25 cellular contexts compared by ENCODE assay signal in the genomic region with DNA sequence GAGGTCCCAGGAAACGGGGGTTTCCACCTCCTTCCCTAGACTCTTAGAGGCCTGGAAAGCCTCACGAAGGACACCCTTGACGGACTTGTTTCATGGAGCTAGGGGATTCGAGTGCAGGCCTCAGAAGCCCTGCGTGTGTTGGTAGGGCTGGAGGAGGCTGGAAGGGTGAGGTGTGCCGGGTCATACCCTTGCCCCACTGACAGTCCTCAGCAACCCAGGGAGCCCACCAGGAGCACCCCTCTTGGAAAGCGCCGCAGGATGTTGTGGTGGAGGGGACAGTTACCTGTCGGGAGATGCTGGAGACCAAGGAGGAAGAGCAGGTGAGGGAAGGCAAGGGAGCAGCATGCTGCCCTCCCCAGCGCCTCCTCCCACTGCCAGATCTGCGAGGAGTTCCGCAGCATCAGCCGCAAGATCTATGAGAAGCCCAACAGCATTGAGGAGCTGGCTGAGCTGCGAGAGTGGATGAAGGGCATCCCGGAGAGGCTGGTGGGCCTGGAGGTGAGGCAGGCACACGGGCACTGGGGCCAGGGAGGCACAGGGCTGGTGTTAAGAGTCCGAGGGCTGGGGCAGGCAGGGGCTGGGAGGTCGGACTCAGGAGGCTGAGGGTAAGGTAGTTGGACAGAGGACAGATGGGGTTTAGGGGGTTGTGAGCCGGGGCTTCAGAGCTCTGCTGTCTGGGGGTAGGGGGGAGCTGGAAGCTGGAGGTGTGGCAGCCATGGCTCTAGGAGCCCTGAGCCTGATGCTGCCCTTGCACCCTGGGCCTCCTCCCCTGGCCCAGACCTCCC.
"Had no signal": no experiment of that assay in that cellular context is flagged by ENCODE, and none has a peak within 500 bp of the region (broad histone marks: within the 10 kb centered on the region; RNA-seq: fewer than 3 reads in every experiment).

No MANE protein-coding gene starts in this region.

- H3K27ac ChIP-seq: prostate gland, stomach, transverse colon, VCaP had no signal

- H3K9me3 ChIP-seq: prostate gland, stomach, transverse colon had no signal

- H3K27me3 ChIP-seq: stomach, transverse colon had no signal

- H3K27me3 Mint-ChIP-seq: activated CD4-positive, alpha-beta T cell treated with anti-CD3 and anti-CD28 coated beads, Interleukin-2, amount 10 ng/mL, durations not matched to agents 24 days and 14 days; activated naive CD4-positive, alpha-beta T cell treated with anti-CD3 and anti-CD28 coated beads, Interleukin-2, amount 50 U/mL, for 24 hours; naive thymus-derived CD4-positive, alpha-beta T cell had no signal

- H3K27ac Mint-ChIP-seq: activated CD4-positive, alpha-beta T cell treated with anti-CD3 and anti-CD28 coated beads, Interleukin-2, amount 10 ng/mL, durations not matched to agents 24 days and 14 days; activated CD8-positive, alpha-beta T cell treated with anti-CD3 and anti-CD28 coated beads, Interleukin-2, amount 10 ng/mL, durations not matched to agents 7 days and 5 days; activated naive CD4-positive, alpha-beta T cell treated with anti-CD3 and anti-CD28 coated beads, Interleukin-2, amount 50 U/mL, for 24 hours; activated T-helper 1 cell treated with anti-CD3 and anti-CD28 coated beads, Interleukin-12 subunit alpha, Interleukin-12 subunit beta, Interleukin-2, Interleukin-4 antibody, amounts not matched to agents 30 ng/mL and 10 ng/mL and 1 ng/mL, durations not matched to agents 14 hours and 24 hours and 36 hours; brain; naive thymus-derived CD4-positive, alpha-beta T cell had no signal

- DNase-seq: activated CD4-positive, alpha-beta T cell treated with anti-CD3 and anti-CD28 coated beads, Interleukin-2, amount 10 ng/mL, durations not matched to agents 24 days and 14 days; activated CD8-positive, alpha-beta T cell treated with anti-CD3 and anti-CD28 coated beads, Interleukin-2, amount 10 ng/mL, durations not matched to agents 7 days and 5 days; activated gamma-delta T cell; anterior cingulate cortex; dermis blood vessel endothelial cell; effector CD8-positive, alpha-beta T cell; glutamatergic neuron; left colon; naive thymus-derived CD4-positive, alpha-beta T cell; stimulated activated CD4-positive, alpha-beta T cell treated with anti-CD3 and anti-CD28 coated beads, Interleukin-12 subunit alpha, Interleukin-12 subunit beta, amount 100 ng/mL, for 4 hours; stimulated activated CD4-positive, alpha-beta T cell treated with anti-CD3 and anti-CD28 coated beads, Interleukin-4, amount 100 ng/mL, for 4 hours; stomach; transverse colon had no signal

- H3K4me1 Mint-ChIP-seq: activated CD4-positive, alpha-beta T cell treated with anti-CD3 and anti-CD28 coated beads, Interleukin-2, amount 10 ng/mL, durations not matched to agents 24 days and 14 days; activated naive CD4-positive, alpha-beta T cell treated with anti-CD3 and anti-CD28 coated beads, Interleukin-2, amount 50 U/mL, for 24 hours; naive thymus-derived CD4-positive, alpha-beta T cell; neural crest cell had no signal

- ATAC-seq: activated CD4-positive, CD25-positive, alpha-beta regulatory T cell treated with anti-CD3 and anti-CD28 coated beads, Interleukin-2, amount 50 U/mL, for 24 hours; activated CD8-positive, alpha-beta T cell treated with anti-CD3 and anti-CD28 coated beads, Interleukin-2, amount 10 ng/mL, durations not matched to agents 7 days and 5 days; esophagus mucosa; left colon; naive thymus-derived CD4-positive, alpha-beta T cell had no signal

- H3K4me1 ChIP-seq: prostate gland, transverse colon had no signal

- H3K36me3 ChIP-seq: prostate gland, transverse colon had no signal

- H3K4me3 ChIP-seq: lung, prostate gland, stomach, transverse colon had no signal

- FAIRE-seq: endothelial cell of umbilical vein, frontal cortex, islet of Langerhans had no signal

- H3K36me3 Mint-ChIP-seq: brain had no signal

- H3K4me3 Mint-ChIP-seq: activated CD4-positive, alpha-beta T cell treated with anti-CD3 and anti-CD28 coated beads, Interleukin-2, amount 10 ng/mL, durations not matched to agents 24 days and 14 days; activated CD8-positive, alpha-beta T cell treated with anti-CD3 and anti-CD28 coated beads, Interleukin-2, amount 10 ng/mL, durations not matched to agents 7 days and 5 days; activated naive CD4-positive, alpha-beta T cell treated with anti-CD3 and anti-CD28 coated beads, Interleukin-2, amount 50 U/mL, for 24 hours; activated T-helper 1 cell treated with anti-CD3 and anti-CD28 coated beads, Interleukin-12 subunit alpha, Interleukin-12 subunit beta, Interleukin-2, Interleukin-4 antibody, amounts not matched to agents 30 ng/mL and 10 ng/mL and 1 ng/mL, durations not matched to agents 14 hours and 24 hours and 36 hours; brain; naive thymus-derived CD4-positive, alpha-beta T cell; neural crest cell had no signal

- H3K9me3 Mint-ChIP-seq: activated CD4-positive, alpha-beta T cell treated with anti-CD3 and anti-CD28 coated beads, Interleukin-2, amount 10 ng/mL, durations not matched to agents 24 days and 14 days; activated naive CD4-positive, alpha-beta T cell treated with anti-CD3 and anti-CD28 coated beads, Interleukin-2, amount 50 U/mL, for 24 hours; activated T-helper 1 cell treated with anti-CD3 and anti-CD28 coated beads, Interleukin-12 subunit alpha, Interleukin-12 subunit beta, Interleukin-2, Interleukin-4 antibody, amounts not matched to agents 30 ng/mL and 10 ng/mL and 1 ng/mL, durations not matched to agents 14 hours and 24 hours and 36 hours; brain; naive thymus-derived CD4-positive, alpha-beta T cell; neural crest cell had no signal
